In the genomic region with DNA sequence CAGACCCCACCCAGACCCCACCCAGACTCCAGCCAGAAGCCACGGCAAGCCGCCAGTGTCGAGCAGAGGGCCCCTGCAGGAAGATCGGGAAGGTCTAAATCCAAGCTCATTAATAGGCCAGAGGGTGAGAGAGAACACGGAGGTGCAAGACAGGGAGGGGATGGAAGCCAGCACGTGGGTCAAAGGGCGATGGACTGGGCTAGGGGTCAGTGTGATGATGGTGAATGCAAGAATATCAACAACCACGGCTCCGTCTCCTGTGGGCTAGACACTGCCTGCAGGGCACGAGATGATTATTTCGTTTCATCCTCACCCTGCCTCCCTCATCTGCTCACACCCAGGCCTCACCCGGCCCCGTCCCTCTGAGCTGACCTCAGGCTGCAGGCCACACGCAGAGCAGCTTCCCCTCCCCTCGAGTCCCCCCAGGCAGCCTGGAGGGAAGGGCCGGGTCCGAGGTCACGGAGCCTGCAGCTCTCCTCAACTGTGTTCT, we compare ENCODE assay signal across 1 cellular context.
TF ChIP-seq lines count a peak whose summit lies in the region.

No MANE protein-coding gene starts in this region.

TF ChIP-seq in HepG2, 621 proteins besides CTCF, POLR2A, EP300 and RAD21 (continued from another document):
- TF ChIP-seq, protein P1, sequence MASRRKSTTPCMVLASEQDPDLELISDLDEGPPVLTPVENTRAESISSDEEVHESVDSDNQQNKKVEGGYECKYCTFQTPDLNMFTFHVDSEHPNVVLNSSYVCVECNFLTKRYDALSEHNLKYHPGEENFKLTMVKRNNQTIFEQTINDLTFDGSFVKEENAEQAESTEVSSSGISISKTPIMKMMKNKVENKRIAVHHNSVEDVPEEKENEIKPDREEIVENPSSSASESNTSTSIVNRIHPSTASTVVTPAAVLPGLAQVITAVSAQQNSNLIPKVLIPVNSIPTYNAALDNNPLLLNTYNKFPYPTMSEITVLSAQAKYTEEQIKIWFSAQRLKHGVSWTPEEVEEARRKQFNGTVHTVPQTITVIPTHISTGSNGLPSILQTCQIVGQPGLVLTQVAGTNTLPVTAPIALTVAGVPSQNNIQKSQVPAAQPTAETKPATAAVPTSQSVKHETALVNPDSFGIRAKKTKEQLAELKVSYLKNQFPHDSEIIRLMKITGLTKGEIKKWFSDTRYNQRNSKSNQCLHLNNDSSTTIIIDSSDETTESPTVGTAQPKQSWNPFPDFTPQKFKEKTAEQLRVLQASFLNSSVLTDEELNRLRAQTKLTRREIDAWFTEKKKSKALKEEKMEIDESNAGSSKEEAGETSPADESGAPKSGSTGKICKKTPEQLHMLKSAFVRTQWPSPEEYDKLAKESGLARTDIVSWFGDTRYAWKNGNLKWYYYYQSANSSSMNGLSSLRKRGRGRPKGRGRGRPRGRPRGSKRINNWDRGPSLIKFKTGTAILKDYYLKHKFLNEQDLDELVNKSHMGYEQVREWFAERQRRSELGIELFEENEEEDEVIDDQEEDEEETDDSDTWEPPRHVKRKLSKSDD (CRISPR knock-in tag; IDR thresholded peaks at IDR 0.05; ENCODE audit: low read depth) = no peak
